1 cellular context compared by ENCODE assay signal in the genomic region with DNA sequence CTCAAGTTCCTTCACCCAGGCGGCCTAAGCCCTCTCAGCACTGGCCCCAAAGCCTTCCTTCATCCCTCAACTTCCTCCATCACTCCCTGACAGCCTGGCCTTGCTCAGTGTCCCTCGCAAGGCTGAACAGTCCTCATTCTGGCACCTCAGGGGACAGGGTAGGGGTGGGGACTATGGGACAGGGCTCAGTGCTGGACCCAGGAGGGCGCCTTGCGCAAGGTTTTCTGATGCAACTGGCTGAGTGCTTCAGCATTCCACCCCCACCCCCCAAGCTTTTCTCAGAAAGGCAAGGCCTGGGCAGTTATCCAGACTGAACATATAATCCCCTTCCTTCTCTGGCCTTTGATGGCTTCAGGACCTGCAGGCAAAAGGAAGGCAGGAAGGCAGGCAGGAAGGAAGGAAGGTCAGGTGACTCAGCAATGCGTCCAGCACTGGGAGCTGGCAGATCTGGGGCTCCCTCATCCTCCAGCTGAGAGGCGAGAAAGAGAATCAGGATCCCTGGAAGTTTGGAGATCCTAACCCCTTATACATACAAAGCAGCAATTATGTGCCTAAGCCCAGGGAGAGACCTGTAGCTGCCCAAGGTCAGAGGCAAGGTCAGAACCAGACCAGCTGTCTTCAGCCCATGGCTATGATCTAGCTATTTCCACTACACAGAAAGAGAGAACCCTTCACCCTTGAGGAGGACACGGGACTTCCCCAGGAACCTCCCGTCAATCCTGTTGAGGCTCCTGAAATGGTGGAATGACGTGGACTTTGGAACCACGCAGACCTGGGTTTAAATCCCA.
TF ChIP-seq lines count a peak whose summit lies in the region.

No MANE protein-coding gene starts in this region.

TF ChIP-seq in K562, 482 proteins besides CTCF, POLR2A, EP300 and RAD21 (continued from another document and continues in another):
- no peak for TF ChIP-seq TAF1 (IDR thresholded peaks at IDR 0.05; ENCODE audit: control insufficient read depth, extremely low read depth, insufficient read depth, low read length, severe bottlenecking)
- no peak for TF ChIP-seq ARHGAP35 (IDR thresholded peaks at IDR 0.05; ENCODE audit: partially characterized antibody)
- TF ChIP-seq TEAD1 (CRISPR knock-in tag; IDR thresholded peaks at IDR 0.05): peak; percentile 53 to 82; a peak in 3 of 4 replicates
- TF ChIP-seq BRD9 (IDR thresholded peaks at IDR 0.05; ENCODE audit: low read depth, partially characterized antibody): peak; percentile 76
- TF ChIP-seq, protein P1, sequence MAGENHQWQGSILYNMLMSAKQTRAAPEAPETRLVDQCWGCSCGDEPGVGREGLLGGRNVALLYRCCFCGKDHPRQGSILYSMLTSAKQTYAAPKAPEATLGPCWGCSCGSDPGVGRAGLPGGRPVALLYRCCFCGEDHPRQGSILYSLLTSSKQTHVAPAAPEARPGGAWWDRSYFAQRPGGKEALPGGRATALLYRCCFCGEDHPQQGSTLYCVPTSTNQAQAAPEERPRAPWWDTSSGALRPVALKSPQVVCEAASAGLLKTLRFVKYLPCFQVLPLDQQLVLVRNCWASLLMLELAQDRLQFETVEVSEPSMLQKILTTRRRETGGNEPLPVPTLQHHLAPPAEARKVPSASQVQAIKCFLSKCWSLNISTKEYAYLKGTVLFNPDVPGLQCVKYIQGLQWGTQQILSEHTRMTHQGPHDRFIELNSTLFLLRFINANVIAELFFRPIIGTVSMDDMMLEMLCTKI (IDR thresholded peaks at IDR 0.05; ENCODE audit: partially characterized antibody): no peak
- TF ChIP-seq STAT5B (CRISPR knock-in tag; IDR thresholded peaks at IDR 0.05): no peak
- peak; percentile 35 for TF ChIP-seq TEAD4 (IDR thresholded peaks at IDR 0.05; ENCODE audit: low read length)
- TF ChIP-seq TEAD4 (CRISPR knock-in tag; IDR thresholded peaks at IDR 0.05; ENCODE audit: borderline replicate concordance): no peak
- TF ChIP-seq PHF21A (IDR thresholded peaks at IDR 0.05; ENCODE audit: borderline replicate concordance, low read depth): no peak
- peak; percentile 90 for TF ChIP-seq NCOA1 (IDR thresholded peaks at IDR 0.05; ENCODE audit: low read depth)
- no peak for TF ChIP-seq FIP1L1 (IDR thresholded peaks at IDR 0.05; ENCODE audit: low read depth, low read length, poor library complexity, severe bottlenecking)
- TF ChIP-seq, protein P2, sequence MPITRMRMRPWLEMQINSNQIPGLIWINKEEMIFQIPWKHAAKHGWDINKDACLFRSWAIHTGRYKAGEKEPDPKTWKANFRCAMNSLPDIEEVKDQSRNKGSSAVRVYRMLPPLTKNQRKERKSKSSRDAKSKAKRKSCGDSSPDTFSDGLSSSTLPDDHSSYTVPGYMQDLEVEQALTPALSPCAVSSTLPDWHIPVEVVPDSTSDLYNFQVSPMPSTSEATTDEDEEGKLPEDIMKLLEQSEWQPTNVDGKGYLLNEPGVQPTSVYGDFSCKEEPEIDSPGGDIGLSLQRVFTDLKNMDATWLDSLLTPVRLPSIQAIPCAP (CRISPR knock-in tag; IDR thresholded peaks at IDR 0.05; ENCODE audit: borderline replicate concordance): no peak
- peak; percentile 82 for TF ChIP-seq SMARCE1 (IDR thresholded peaks at IDR 0.05)
- TF ChIP-seq, protein P3, sequence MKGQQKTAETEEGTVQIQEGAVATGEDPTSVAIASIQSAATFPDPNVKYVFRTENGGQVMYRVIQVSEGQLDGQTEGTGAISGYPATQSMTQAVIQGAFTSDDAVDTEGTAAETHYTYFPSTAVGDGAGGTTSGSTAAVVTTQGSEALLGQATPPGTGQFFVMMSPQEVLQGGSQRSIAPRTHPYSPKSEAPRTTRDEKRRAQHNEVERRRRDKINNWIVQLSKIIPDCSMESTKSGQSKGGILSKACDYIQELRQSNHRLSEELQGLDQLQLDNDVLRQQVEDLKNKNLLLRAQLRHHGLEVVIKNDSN (CRISPR knock-in tag; IDR thresholded peaks at IDR 0.05): peak; percentile 70
- no peak for TF ChIP-seq ADNP (tag; IDR thresholded peaks at IDR 0.05)
- TF ChIP-seq L3MBTL2 (IDR thresholded peaks at IDR 0.05): peak; percentile 85
- TF ChIP-seq CXXC5 (CRISPR knock-in tag; IDR thresholded peaks at IDR 0.05): peak; percentile 87
- no peak for TF ChIP-seq LCOR (CRISPR knock-in tag; IDR thresholded peaks at IDR 0.05)
- no peak for TF ChIP-seq NFATC3 (IDR thresholded peaks at IDR 0.05)
- TF ChIP-seq, protein P4, sequence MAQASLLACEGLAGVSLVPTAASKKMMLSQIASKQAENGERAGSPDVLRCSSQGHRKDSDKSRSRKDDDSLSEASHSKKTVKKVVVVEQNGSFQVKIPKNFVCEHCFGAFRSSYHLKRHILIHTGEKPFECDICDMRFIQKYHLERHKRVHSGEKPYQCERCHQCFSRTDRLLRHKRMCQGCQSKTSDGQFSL (CRISPR knock-in tag; IDR thresholded peaks at IDR 0.05): peak; percentile 83
- TF ChIP-seq, protein P4 (tag; IDR thresholded peaks at IDR 0.05): peak in 1 of 2 experiments; percentile 71; a peak in 1 of 4 replicates
- no peak; the same call in 1 of the 2 replicates for TF ChIP-seq POLR2AphosphoS2 (IDR thresholded peaks at IDR 0.05; ENCODE audit: low read length)
- no peak for TF ChIP-seq ZNF146 (CRISPR knock-in tag; IDR thresholded peaks at IDR 0.05; ENCODE audit: unreplicated experiment)
- no peak for TF ChIP-seq CSDE1 (IDR thresholded peaks at IDR 0.05)
- peak; percentile 82 to 84 for TF ChIP-seq NRF1 (conservative IDR thresholded peaks at IDR 0.05 in 1 of 2, IDR thresholded peaks at IDR 0.05 in 1 of 2)
- no peak for TF ChIP-seq ZNF436 (CRISPR knock-in tag; IDR thresholded peaks at IDR 0.05)
- TF ChIP-seq, protein P5, sequence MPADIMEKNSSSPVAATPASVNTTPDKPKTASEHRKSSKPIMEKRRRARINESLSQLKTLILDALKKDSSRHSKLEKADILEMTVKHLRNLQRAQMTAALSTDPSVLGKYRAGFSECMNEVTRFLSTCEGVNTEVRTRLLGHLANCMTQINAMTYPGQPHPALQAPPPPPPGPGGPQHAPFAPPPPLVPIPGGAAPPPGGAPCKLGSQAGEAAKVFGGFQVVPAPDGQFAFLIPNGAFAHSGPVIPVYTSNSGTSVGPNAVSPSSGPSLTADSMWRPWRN (IDR thresholded peaks at IDR 0.05; ENCODE audit: low read depth): no peak
- no peak for TF ChIP-seq POU5F1 (IDR thresholded peaks at IDR 0.05; ENCODE audit: borderline replicate concordance, low read depth, low read length, partially characterized antibody)
- TF ChIP-seq, protein P6, sequence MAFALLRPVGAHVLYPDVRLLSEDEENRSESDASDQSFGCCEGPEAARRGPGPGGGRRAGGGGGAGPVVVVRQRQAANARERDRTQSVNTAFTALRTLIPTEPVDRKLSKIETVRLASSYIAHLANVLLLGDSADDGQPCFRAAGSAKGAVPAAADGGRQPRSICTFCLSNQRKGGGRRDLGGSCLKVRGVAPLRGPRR (CRISPR knock-in tag; IDR thresholded peaks at IDR 0.05): no peak
- peak; percentile 91 for TF ChIP-seq NFIC (IDR thresholded peaks at IDR 0.05)
- TF ChIP-seq STAG1 (CRISPR knock-in tag; IDR thresholded peaks at IDR 0.05; ENCODE audit: borderline replicate concordance): no peak
- peak; percentile 54 for TF ChIP-seq MEIS2 (IDR thresholded peaks at IDR 0.05; ENCODE audit: partially characterized antibody)
- TF ChIP-seq THRAP3 (IDR thresholded peaks at IDR 0.05; ENCODE audit: borderline replicate concordance): no peak
- peak; percentile 98 for TF ChIP-seq ETV5 (CRISPR knock-in tag; IDR thresholded peaks at IDR 0.05; ENCODE audit: low read depth)
- TF ChIP-seq MYC (IDR thresholded peaks at IDR 0.05; ENCODE audit: low read depth, low read length): peak; percentile 92
- TF ChIP-seq MYC (CRISPR knock-in tag; IDR thresholded peaks at IDR 0.05; ENCODE audit: borderline replicate concordance, low read depth): no peak
- TF ChIP-seq, protein P7, sequence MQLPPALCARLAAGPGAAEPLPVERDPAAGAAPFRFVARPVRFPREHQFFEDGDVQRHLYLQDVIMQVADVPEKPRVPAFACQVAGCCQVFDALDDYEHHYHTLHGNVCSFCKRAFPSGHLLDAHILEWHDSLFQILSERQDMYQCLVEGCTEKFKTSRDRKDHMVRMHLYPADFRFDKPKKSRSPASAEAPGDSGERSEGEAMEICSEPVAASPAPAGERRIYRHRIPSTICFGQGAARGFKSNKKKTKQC (CRISPR knock-in tag; IDR thresholded peaks at IDR 0.05): no peak; the same call in 1 of the 2 replicates
- TF ChIP-seq, protein P8, sequence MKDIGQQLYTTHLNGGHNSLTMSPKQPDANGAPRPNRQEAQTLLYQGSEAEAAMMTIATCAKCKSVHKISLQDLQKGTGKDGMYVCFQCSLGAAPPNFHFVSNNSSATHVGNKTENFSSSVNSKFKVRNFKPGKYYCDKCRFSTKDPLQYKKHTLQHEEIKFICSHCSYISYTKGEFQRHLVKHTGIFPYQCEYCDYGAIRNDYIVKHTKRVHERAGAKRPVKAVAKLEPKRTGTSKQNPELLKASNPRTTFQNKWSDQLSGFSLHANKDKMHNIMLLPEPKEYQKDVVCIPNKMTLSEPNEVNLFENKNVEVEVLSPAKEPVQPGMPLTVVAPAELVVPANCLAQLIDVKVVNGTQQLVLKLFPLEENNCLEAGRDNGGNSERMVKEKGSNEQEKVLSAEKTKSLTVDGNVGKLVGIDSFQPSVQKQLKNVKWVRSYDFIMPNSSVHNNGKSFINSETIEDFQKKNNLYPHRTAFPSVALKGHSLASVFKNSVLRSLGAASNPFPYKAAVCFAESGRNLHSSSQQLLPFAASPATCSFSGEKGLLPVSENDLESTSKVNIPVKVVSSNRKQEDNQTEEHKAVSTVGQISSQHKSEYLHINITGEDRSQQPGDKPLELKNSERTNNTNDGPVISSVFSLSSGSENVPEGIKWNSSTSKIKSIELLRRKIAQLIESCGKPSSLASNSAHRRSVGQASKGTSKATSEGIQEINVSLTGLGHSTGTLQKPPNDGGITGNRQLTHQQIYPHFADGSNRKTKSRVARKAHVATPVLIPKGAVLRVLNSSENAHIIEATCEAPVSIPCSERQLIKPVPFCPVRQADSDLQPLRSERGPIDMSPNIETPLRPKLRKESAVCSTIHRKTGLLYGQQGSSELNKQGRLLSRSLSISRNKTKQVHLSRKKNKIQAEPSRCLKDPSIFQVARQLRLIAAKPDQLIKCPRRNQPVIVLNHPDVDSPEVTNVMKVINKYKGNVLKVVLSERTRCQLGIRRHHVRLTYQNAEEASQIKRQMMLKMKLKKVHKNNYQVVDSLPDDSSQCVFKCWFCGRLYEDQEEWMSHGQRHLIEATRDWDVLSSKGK (CRISPR knock-in tag; IDR thresholded peaks at IDR 0.05): no peak
- peak; percentile 65; the same call in 1 of the 2 replicates for TF ChIP-seq SUPT5H (IDR thresholded peaks at IDR 0.05)
- TF ChIP-seq, protein P9, sequence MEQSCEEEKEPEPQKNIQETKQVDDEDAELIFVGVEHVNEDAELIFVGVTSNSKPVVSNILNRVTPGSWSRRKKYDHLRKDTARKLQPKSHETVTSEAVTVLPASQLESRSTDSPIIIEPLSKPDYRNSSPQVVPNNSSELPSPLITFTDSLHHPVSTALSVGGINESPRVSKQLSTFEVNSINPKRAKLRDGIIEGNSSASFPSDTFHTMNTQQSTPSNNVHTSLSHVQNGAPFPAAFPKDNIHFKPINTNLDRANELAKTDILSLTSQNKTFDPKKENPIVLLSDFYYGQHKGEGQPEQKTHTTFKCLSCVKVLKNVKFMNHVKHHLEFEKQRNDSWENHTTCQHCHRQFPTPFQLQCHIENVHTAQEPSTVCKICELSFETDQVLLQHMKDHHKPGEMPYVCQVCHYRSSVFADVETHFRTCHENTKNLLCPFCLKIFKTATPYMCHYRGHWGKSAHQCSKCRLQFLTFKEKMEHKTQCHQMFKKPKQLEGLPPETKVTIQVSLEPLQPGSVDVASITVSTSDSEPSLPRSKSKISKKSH (CRISPR knock-in tag; IDR thresholded peaks at IDR 0.05): no peak
